8 cellular contexts compared by ENCODE assay signal in the genomic region with DNA sequence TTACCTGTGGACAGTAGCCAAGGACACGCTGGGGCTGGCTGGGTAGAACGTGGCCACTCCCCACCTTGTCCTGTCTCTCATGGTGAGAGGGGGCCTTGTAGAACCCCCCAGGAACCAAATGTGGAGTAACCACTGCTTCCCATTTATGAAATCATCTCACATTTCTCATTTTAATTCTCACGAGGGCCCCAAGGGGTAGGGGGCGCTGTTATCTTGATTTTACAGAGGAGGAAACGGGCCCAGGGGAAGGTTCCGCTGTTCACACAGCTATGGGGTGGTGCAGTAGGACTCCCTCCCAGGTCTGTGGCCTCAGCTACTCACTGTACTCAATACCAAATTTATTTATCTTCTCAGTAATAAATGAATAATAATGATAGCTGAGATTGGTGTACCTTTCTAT. TPM values are rescaled to one million over a fixed set of nuclear protein-coding genes. Genes with fewer than 3 reads are reported as not detected.
A peak's percentile ranks its signal among the peaks of the same experiment; 100 is the strongest.
DNase-seq lines count a peak whose midpoint lies in the region; ATAC-seq lines count a peak whose summit lies in the region.

No MANE protein-coding gene starts in this region.

- peak overlapping the region; percentile 84 for H3K27ac Mint-ChIP-seq in T-helper 17 cell

- peaks cover 39% of the 10 kb centered on the region for H3K4me1 Mint-ChIP-seq in T-helper 17 cell

- peak overlapping the region; percentile 49 for H3K4me3 Mint-ChIP-seq in T-helper 17 cell

- no peaks in the 10 kb centered on the region for H3K36me3 Mint-ChIP-seq in T-helper 17 cell (ENCODE audit: low read depth)

- ATAC-seq in T-helper 17 cell (peak; percentile 89), left lobe of liver (peak; percentile 85), GM21447 (IDR thresholded peaks at IDR 0.05; ENCODE audit: unreplicated experiment) (no peak)

- no peaks in the 10 kb centered on the region for H3K9me3 ChIP-seq in T-helper 17 cell (ENCODE audit: control insufficient read depth, low read length, poor library complexity, severe bottlenecking)

- H3K27me3 Mint-ChIP-seq in T-helper 17 cell = peaks cover 5% of the 10 kb centered on the region

- DNase-seq in NCI-H510A treated with DMSO at 0.1 percent for 48 hours (lab: John Stamatoyannopoulos, UW) (peak; percentile 22), NCI-H510A (lab: John Stamatoyannopoulos, UW) (no peak), T-helper 17 cell (peak; percentile 42 to 60 (median 42)), left lobe of liver (ENCODE audit: low spot score) (no peak), SW480 (ENCODE audit: low spot score) (no peak)
- DNase-seq in activated naive CD8-positive, alpha-beta T cell treated with anti-CD3 and anti-CD28 coated beads, Interleukin-2, amount 50 U/mL, for 16 hours (ENCODE audit: low read depth, low spot score) = peak; percentile 52
- peak; percentile 37 to 45 for DNase-seq in stimulated activated CD8-positive, alpha-beta memory T cell treated with anti-CD3 and anti-CD28 coated beads, Interleukin-4, amount 100 ng/mL, for 4 hours (ENCODE audit: low read depth in 2 of 2, low spot score in 1 of 2)

RNA-seq across cellular contexts. Expression of a gene that starts 5.5 kb away (rescaled TPM):
- total RNA-seq in T-helper 17 cell = not detected
- total RNA-seq in left lobe of liver = 0.50 TPM

RNA-seq across cellular contexts. Expression of a gene that starts 19.5 kb away (rescaled TPM):
- total RNA-seq in T-helper 17 cell (1 to 10 TPM; 4.6 to 7.3 TPM), left lobe of liver (8.5 TPM)

RNA-seq across cellular contexts. Expression of a gene that starts 25.9 kb away (rescaled TPM):
- total RNA-seq in T-helper 17 cell = 10 to 100 TPM; 21.3 to 33.3 TPM
- total RNA-seq in left lobe of liver = 9.5 TPM

Comparison
In these comparisons a context has a peak if more than half of its experiments do, and no peak if none do; other contexts are left out.
1. DNase-seq: peak in NCI-H510A treated with DMSO at 0.1 percent for 48 hours (single experiment), T-helper 17 cell (3 of 3), activated naive CD8-positive, alpha-beta T cell treated with anti-CD3 and anti-CD28 coated beads, Interleukin-2, amount 50 U/mL, for 16 hours (single experiment) and stimulated activated CD8-positive, alpha-beta memory T cell treated with anti-CD3 and anti-CD28 coated beads, Interleukin-4, amount 100 ng/mL, for 4 hours (2 of 2); none in NCI-H510A (single experiment), left lobe of liver (single experiment) and SW480 (single experiment).